Comparison of ENCODE assay signal across 16 cellular contexts in genomic region chr12:105936496-105936895, GRCh38.
"Had no signal": no experiment of that assay in that cellular context is flagged by ENCODE, and none has a peak within 500 bp of the region (broad histone marks: within the 10 kb centered on the region; RNA-seq: fewer than 3 reads in every experiment).

No MANE protein-coding gene starts in this region.

- H3K27ac ChIP-seq: coronary artery, lower lobe of right lung, neural progenitor cell, parathyroid adenoma, right lobe of liver, stomach, thyroid gland had no signal

- H2AFZ ChIP-seq: neural progenitor cell, parathyroid adenoma had no signal

- DNase-seq: effector CD4-positive, alpha-beta T cell; hypothalamus; islet precursor cell; left ventricle myocardium superior; lower lobe of right lung; naive thymus-derived CD4-positive, alpha-beta T cell; right lobe of liver; stimulated activated CD4-positive, alpha-beta T cell treated with anti-CD3 and anti-CD28 coated beads, Interleukin-2, amount 100 ng/mL, for 24 hours; stimulated activated CD4-positive, alpha-beta T cell treated with anti-CD3 and anti-CD28 coated beads, Interleukin-4, amount 100 ng/mL, for 24 hours; stimulated activated naive CD4-positive, alpha-beta T cell treated with Interleukin-2 at 50 U/mL for 16 hours; stomach; thyroid gland had no signal

- H3K79me2 ChIP-seq: parathyroid adenoma had no signal

- H3K4me3 ChIP-seq: coronary artery, lower lobe of right lung, neural progenitor cell, right lobe of liver, stomach, thyroid gland had no signal

- H3K4me1 ChIP-seq: right lobe of liver had no signal

- H3K9me3 ChIP-seq: lower lobe of right lung, right lobe of liver, stomach, thyroid gland had no signal

- ATAC-seq: left ventricle myocardium superior; lower lobe of right lung; naive thymus-derived CD4-positive, alpha-beta T cell; right lobe of liver had no signal

- H3K36me3 ChIP-seq: lower lobe of right lung, neural progenitor cell, right lobe of liver, stomach, thyroid gland had no signal

- H3K27me3 ChIP-seq: neural progenitor cell, right lobe of liver, thyroid gland had no signal

- FAIRE-seq: frontal cortex had no signal

- H3K4me2 ChIP-seq: neural progenitor cell had no signal

- H3K9ac ChIP-seq: neural progenitor cell, parathyroid adenoma had no signal
